Comparison of ENCODE assay signal across 20 cellular contexts in the genomic region with DNA sequence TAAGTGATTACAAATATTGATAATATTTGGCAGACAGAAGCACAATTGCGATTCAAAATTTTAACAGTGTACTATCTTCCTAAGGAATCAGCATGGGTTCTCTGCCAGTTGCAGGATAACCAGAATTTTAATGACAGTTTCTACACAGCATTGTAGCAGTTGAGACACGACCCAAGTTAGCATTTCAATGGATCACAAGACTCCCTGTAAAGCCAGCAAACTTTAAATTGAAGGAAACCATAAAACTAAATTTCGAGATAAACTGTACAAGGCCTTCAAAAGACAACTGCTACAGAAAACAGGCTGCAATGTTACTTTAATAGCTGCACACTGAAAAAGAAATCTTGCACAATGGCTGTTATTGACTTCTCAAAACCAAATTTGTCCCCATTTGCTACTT.
DNase-seq lines count a peak whose midpoint lies in the region; ATAC-seq and TF ChIP-seq lines count a peak whose summit lies in the region.
"Had no signal": no experiment of that assay in that cellular context is flagged by ENCODE, and none has a peak within 500 bp of the region (broad histone marks: within the 10 kb centered on the region; RNA-seq: fewer than 3 reads in every experiment).

No MANE protein-coding gene starts in this region.

- intact Hi-C loops in dorsolateral prefrontal cortex (cut with DNase I) = no loop called here

- H3K36me3 Mint-ChIP-seq in neural progenitor cell = no peaks in the 10 kb centered on the region
- H3K36me3 Mint-ChIP-seq: CD8-positive, alpha-beta memory T cell had no signal

- H3K27ac ChIP-seq in ACC112 (ENCODE audit: low read depth, low read length) (peak overlapping the region; percentile 47), OCI-LY3 (ENCODE audit: low read length) (peak overlapping the region; percentile 97), dorsolateral prefrontal cortex (peak overlapping the region in 44 of 59 donors; percentile 11 to 83 (median 64)), neural progenitor cell (no peak overlapping the region)
- H3K27ac ChIP-seq: HL-60, right atrium auricular region had no signal

- H3K4me1 Mint-ChIP-seq in neural progenitor cell = peaks cover 72% of the 10 kb centered on the region

- H3K27ac Mint-ChIP-seq in neural progenitor cell = no peak overlapping the region
- H3K27ac Mint-ChIP-seq: stimulated activated naive CD8-positive, alpha-beta T cell treated with anti-CD3 and anti-CD28 coated beads, Interleukin-15, Interleukin-2, amounts not matched to agents 100 ng/mL and 50 ng/mL, for 24 hours had no signal

- no peaks in the 10 kb centered on the region for H3K9me3 Mint-ChIP-seq in neural progenitor cell
- H3K9me3 Mint-ChIP-seq: CD8-positive, alpha-beta memory T cell; central memory CD8-positive, alpha-beta T cell; H9; stimulated activated naive CD8-positive, alpha-beta T cell treated with anti-CD3 and anti-CD28 coated beads, Interleukin-15, Interleukin-2, amounts not matched to agents 100 ng/mL and 50 ng/mL, for 24 hours had no signal

- H3K27me3 Mint-ChIP-seq in neural progenitor cell (ENCODE audit: insufficient read depth, low read depth) = peaks cover 2% of the 10 kb centered on the region
- H3K27me3 Mint-ChIP-seq: central memory CD8-positive, alpha-beta T cell; stimulated activated naive CD8-positive, alpha-beta T cell treated with anti-CD3 and anti-CD28 coated beads, Interleukin-15, Interleukin-2, amounts not matched to agents 100 ng/mL and 50 ng/mL, for 24 hours had no signal

- peak overlapping the region; percentile 86 for H3K4me2 ChIP-seq in OCI-LY3 (ENCODE audit: low read length)
- H3K4me2 ChIP-seq in neural progenitor cell = peak overlapping the region; percentile 55

- peaks cover 29% of the 10 kb centered on the region for H3F3A ChIP-seq in neural progenitor cell (ENCODE audit: low read depth)

- H3K36me3 ChIP-seq in ACC112 (ENCODE audit: insufficient read depth, low read length) (no peaks in the 10 kb centered on the region), OCI-LY3 (replicated peaks; ENCODE audit: low read depth, low read length) (no peaks in the 10 kb centered on the region), neural progenitor cell (no peaks in the 10 kb centered on the region)
- H3K36me3 ChIP-seq: right atrium auricular region had no signal

- H3K9ac ChIP-seq in OCI-LY3 (ENCODE audit: low read length) (peak overlapping the region; percentile 71), neural progenitor cell (no peak overlapping the region)

- no peak for ATAC-seq in SK-N-SH treated with all-trans-retinoic acid at 6 μM for 48 hours

- H4K20me1 ChIP-seq in OCI-LY3 (ENCODE audit: insufficient read depth, low read length) (no peaks in the 10 kb centered on the region), neural progenitor cell (ENCODE audit: low read depth) (peaks cover 90% of the 10 kb centered on the region)

- DNase-seq in dorsolateral prefrontal cortex (no peak), neural progenitor cell (ENCODE audit: low spot score) (peak; percentile 20), activated T-cell treated with anti-CD3 and anti-CD28 coated beads for 4 hours (no peak), NCI-H2081 (lab: John Stamatoyannopoulos, UW) (no peak), amniotic stem cell (lab: John Stamatoyannopoulos, UW) (no peak)
- DNase-seq: activated CD4-positive, alpha-beta T cell treated with anti-CD3 and anti-CD28 coated beads for 1 hour; CD8-positive, alpha-beta memory T cell; effector CD8-positive, alpha-beta T cell; H9; NCI-H2029 treated with DMSO at 0.1 percent for 48 hours; NCI-H526; nucleus accumbens; T-helper 9 cell had no signal

- TF ChIP-seq CTCF in OCI-LY3 (IDR thresholded peaks at IDR 0.05; ENCODE audit: low read depth, low read length) = no peak
- TF ChIP-seq CTCF in dorsolateral prefrontal cortex (IDR thresholded peaks at IDR 0.05 in 54 of 56, conservative IDR thresholded peaks at IDR 0.05 in 2 of 56; ENCODE audit: low read depth in 1 of 56, partially characterized antibody in 56 of 56) = no peak
- TF ChIP-seq CTCF in neural progenitor cell (IDR thresholded peaks at IDR 0.05) = no peak

- H2AFZ ChIP-seq in ACC112 (ENCODE audit: low read length, unreplicated experiment) (no peak overlapping the region), OCI-LY3 (ENCODE audit: low read depth, low read length) (no peak overlapping the region), neural progenitor cell (replicated peaks) (no peak overlapping the region)

- peaks cover 64% of the 10 kb centered on the region for H3K4me1 ChIP-seq in ACC112 (ENCODE audit: control insufficient read depth, insufficient read depth, low read length, unreplicated experiment)
- peaks cover 69% of the 10 kb centered on the region for H3K4me1 ChIP-seq in OCI-LY3 (ENCODE audit: low read length)
- peaks cover 48% of the 10 kb centered on the region for H3K4me1 ChIP-seq in neural progenitor cell

- no peaks in the 10 kb centered on the region for H3K9me3 ChIP-seq in OCI-LY3 (ENCODE audit: insufficient read depth, low read length)
- H3K9me3 ChIP-seq in neural progenitor cell (ENCODE audit: low read depth) = no peaks in the 10 kb centered on the region
- H3K9me3 ChIP-seq: right atrium auricular region had no signal

- H3K27me3 ChIP-seq in ACC112 (ENCODE audit: insufficient read depth, low read length) = no peaks in the 10 kb centered on the region
- H3K27me3 ChIP-seq in OCI-LY3 (ENCODE audit: low read depth, low read length) = no peaks in the 10 kb centered on the region
- no peaks in the 10 kb centered on the region for H3K27me3 ChIP-seq in dorsolateral prefrontal cortex
- no peaks in the 10 kb centered on the region for H3K27me3 ChIP-seq in neural progenitor cell
- H3K27me3 ChIP-seq: right atrium auricular region had no signal

- H3K4me3 Mint-ChIP-seq in neural progenitor cell = peak overlapping the region; percentile 69
- H3K4me3 Mint-ChIP-seq: CD8-positive, alpha-beta memory T cell; central memory CD8-positive, alpha-beta T cell had no signal

- peak overlapping the region; percentile 71; the same call in 1 of the 2 replicates for H3K4me3 ChIP-seq in ACC112 (ENCODE audit: low read depth, low read length)
- H3K4me3 ChIP-seq in OCI-LY3 (ENCODE audit: low read length) = peak overlapping the region; percentile 61
- H3K4me3 ChIP-seq in dorsolateral prefrontal cortex = peak overlapping the region in 17 of 59 donors; percentile 0 to 65 (median 50)
- no peak overlapping the region for H3K4me3 ChIP-seq in neural progenitor cell

- H3K79me2 ChIP-seq in ACC112 (ENCODE audit: control insufficient read depth, insufficient read depth, low read length, unreplicated experiment) = peaks cover 82% of the 10 kb centered on the region
- H3K79me2 ChIP-seq in OCI-LY3 (ENCODE audit: low read length) = peaks cover 89% of the 10 kb centered on the region
- peaks cover 99% of the 10 kb centered on the region for H3K79me2 ChIP-seq in neural progenitor cell (ENCODE audit: low read depth)

TF ChIP-seq in SK-N-SH treated with all-trans-retinoic acid at 6 μM for 48 hours, 23 proteins besides CTCF, POLR2A, EP300 and RAD21 (continues in another document):
- TF ChIP-seq TCF4 (CRISPR knock-in tag; IDR thresholded peaks at IDR 0.05; ENCODE audit: borderline replicate concordance) = no peak
- TF ChIP-seq ISL1 (CRISPR knock-in tag; IDR thresholded peaks at IDR 0.05) = no peak
- TF ChIP-seq ZFP30 (CRISPR knock-in tag; IDR thresholded peaks at IDR 0.05) = no peak
- TF ChIP-seq OSR1 (CRISPR knock-in tag; IDR thresholded peaks at IDR 0.05) = no peak
- TF ChIP-seq ZNF70 (CRISPR knock-in tag; IDR thresholded peaks at IDR 0.05) = no peak
- TF ChIP-seq BACH2 (CRISPR knock-in tag; IDR thresholded peaks at IDR 0.05; ENCODE audit: borderline replicate concordance) = no peak
- TF ChIP-seq, protein P1, sequence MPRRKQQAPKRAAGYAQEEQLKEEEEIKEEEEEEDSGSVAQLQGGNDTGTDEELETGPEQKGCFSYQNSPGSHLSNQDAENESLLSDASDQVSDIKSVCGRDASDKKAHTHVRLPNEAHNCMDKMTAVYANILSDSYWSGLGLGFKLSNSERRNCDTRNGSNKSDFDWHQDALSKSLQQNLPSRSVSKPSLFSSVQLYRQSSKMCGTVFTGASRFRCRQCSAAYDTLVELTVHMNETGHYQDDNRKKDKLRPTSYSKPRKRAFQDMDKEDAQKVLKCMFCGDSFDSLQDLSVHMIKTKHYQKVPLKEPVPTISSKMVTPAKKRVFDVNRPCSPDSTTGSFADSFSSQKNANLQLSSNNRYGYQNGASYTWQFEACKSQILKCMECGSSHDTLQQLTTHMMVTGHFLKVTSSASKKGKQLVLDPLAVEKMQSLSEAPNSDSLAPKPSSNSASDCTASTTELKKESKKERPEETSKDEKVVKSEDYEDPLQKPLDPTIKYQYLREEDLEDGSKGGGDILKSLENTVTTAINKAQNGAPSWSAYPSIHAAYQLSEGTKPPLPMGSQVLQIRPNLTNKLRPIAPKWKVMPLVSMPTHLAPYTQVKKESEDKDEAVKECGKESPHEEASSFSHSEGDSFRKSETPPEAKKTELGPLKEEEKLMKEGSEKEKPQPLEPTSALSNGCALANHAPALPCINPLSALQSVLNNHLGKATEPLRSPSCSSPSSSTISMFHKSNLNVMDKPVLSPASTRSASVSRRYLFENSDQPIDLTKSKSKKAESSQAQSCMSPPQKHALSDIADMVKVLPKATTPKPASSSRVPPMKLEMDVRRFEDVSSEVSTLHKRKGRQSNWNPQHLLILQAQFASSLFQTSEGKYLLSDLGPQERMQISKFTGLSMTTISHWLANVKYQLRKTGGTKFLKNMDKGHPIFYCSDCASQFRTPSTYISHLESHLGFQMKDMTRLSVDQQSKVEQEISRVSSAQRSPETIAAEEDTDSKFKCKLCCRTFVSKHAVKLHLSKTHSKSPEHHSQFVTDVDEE (CRISPR knock-in tag; IDR thresholded peaks at IDR 0.05) = no peak
- TF ChIP-seq RARB (CRISPR knock-in tag; IDR thresholded peaks at IDR 0.05) = no peak
- no peak for TF ChIP-seq ESRRG (CRISPR knock-in tag; IDR thresholded peaks at IDR 0.05)
- no peak for TF ChIP-seq PPARA (CRISPR knock-in tag; IDR thresholded peaks at IDR 0.05; ENCODE audit: borderline replicate concordance)
- no peak for TF ChIP-seq ZNF8 (CRISPR knock-in tag; IDR thresholded peaks at IDR 0.05)
- TF ChIP-seq, protein P2, sequence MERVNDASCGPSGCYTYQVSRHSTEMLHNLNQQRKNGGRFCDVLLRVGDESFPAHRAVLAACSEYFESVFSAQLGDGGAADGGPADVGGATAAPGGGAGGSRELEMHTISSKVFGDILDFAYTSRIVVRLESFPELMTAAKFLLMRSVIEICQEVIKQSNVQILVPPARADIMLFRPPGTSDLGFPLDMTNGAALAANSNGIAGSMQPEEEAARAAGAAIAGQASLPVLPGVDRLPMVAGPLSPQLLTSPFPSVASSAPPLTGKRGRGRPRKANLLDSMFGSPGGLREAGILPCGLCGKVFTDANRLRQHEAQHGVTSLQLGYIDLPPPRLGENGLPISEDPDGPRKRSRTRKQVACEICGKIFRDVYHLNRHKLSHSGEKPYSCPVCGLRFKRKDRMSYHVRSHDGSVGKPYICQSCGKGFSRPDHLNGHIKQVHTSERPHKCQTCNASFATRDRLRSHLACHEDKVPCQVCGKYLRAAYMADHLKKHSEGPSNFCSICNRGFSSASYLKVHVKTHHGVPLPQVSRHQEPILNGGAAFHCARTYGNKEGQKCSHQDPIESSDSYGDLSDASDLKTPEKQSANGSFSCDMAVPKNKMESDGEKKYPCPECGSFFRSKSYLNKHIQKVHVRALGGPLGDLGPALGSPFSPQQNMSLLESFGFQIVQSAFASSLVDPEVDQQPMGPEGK (CRISPR knock-in tag; IDR thresholded peaks at IDR 0.05; ENCODE audit: borderline replicate concordance) = no peak
